Comparison of ENCODE assay signal across 1 cellular context in the genomic region with DNA sequence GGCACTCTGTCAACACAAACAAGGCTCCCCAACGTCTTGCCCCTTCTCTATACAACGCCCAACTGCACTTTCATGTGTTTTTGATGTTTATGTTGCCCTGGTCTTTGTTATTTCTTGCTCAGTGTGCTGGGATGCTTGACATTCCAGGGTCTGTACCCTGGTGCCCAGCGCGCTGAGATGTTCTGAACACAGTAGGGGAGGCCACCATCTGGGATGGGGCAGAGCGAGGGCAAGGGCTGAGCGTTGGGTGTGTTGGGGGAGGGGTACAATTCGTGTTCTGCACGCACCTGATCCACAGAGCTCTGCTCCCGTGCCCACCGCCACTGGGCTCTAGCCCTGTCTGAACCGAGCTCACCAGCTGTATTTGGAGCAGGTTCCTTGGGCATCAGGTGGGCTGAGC.
TF ChIP-seq lines count a peak whose summit lies in the region.

No MANE protein-coding gene starts in this region.

TF ChIP-seq in IMR-90, 13 proteins besides CTCF, POLR2A, EP300 and RAD21:
- TF ChIP-seq CEBPB (IDR thresholded peaks at IDR 0.05; ENCODE audit: low read depth, low read length): no peak
- no peak for TF ChIP-seq BHLHE40 (IDR thresholded peaks at IDR 0.05; ENCODE audit: low read depth, low read length)
- no peak for TF ChIP-seq NFE2L2 (IDR thresholded peaks at IDR 0.05; ENCODE audit: low read depth, low read length)
- no peak for TF ChIP-seq SMC3 (IDR thresholded peaks at IDR 0.05; ENCODE audit: low read depth, low read length)
- no peak for TF ChIP-seq RCOR1 (IDR thresholded peaks at IDR 0.05; ENCODE audit: insufficient replicate concordance, low read length)
- no peak for TF ChIP-seq MAZ (IDR thresholded peaks at IDR 0.05; ENCODE audit: borderline replicate concordance, low read depth, low read length)
- TF ChIP-seq FOS (IDR thresholded peaks at IDR 0.05; ENCODE audit: low read depth, low read length): no peak
- TF ChIP-seq, protein P1, sequence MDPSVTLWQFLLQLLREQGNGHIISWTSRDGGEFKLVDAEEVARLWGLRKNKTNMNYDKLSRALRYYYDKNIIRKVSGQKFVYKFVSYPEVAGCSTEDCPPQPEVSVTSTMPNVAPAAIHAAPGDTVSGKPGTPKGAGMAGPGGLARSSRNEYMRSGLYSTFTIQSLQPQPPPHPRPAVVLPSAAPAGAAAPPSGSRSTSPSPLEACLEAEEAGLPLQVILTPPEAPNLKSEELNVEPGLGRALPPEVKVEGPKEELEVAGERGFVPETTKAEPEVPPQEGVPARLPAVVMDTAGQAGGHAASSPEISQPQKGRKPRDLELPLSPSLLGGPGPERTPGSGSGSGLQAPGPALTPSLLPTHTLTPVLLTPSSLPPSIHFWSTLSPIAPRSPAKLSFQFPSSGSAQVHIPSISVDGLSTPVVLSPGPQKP (IDR thresholded peaks at IDR 0.05; ENCODE audit: borderline replicate concordance, low read depth, low read length): no peak
- TF ChIP-seq MXI1 (IDR thresholded peaks at IDR 0.05; ENCODE audit: borderline replicate concordance, low read depth, low read length): no peak
- no peak for TF ChIP-seq RFX5 (IDR thresholded peaks at IDR 0.05; ENCODE audit: low read depth, low read length)
- TF ChIP-seq USF2 (IDR thresholded peaks at IDR 0.05; ENCODE audit: low read depth, low read length): no peak
TF ChIP-seq in IMR-90: peak in this region for 0.
